ENCODE assay signal across 14 cellular contexts in genomic region chr12:58117201-58117600, GRCh38.
A peak's percentile ranks its signal among the peaks of the same experiment; 100 is the strongest.
DNase-seq lines count a peak whose midpoint lies in the region; ATAC-seq and TF ChIP-seq lines count a peak whose summit lies in the region.
"Had no signal": no experiment of that assay in that cellular context is flagged by ENCODE, and none has a peak within 500 bp of the region (broad histone marks: within the 10 kb centered on the region; RNA-seq: fewer than 3 reads in every experiment).

No MANE protein-coding gene starts in this region.

- no peaks in the 10 kb centered on the region for H3K9me3 ChIP-seq in Karpas-422 (ENCODE audit: low read length)
- no peaks in the 10 kb centered on the region for H3K9me3 ChIP-seq in ascending aorta
- H3K9me3 ChIP-seq: BLaER1, HAP-1 had no signal

- no peak overlapping the region for H3K4me2 ChIP-seq in Karpas-422 (ENCODE audit: low read depth, low read length, poor library complexity, severe bottlenecking)
- H3K4me2 ChIP-seq: BLaER1 had no signal

- no peaks in the 10 kb centered on the region for H3K4me1 ChIP-seq in Karpas-422 (ENCODE audit: low read length)
- no peaks in the 10 kb centered on the region for H3K4me1 ChIP-seq in ascending aorta
- H3K4me1 ChIP-seq: HAP-1 had no signal

- H3K27me3 ChIP-seq in Karpas-422 (ENCODE audit: low read length) (no peaks in the 10 kb centered on the region), ascending aorta (no peaks in the 10 kb centered on the region)
- H3K27me3 ChIP-seq: BLaER1 had no signal

- no peak overlapping the region for H3K27ac ChIP-seq in Karpas-422 (ENCODE audit: low read length)
- H3K27ac ChIP-seq in ascending aorta = no peak overlapping the region
- H3K27ac ChIP-seq: BLaER1 had no signal

- no peaks in the 10 kb centered on the region for H3K9me2 ChIP-seq in Karpas-422 (replicated peaks; ENCODE audit: insufficient read depth, low read length)

- DNase-seq in DMS53 (lab: John Stamatoyannopoulos, UW) (peak; percentile 31), DMS53 treated with DMSO at 0.1 percent for 48 hours (lab: John Stamatoyannopoulos, UW; ENCODE audit: unreplicated experiment) (no peak), Karpas-422 (peak; percentile 40), kidney tubule cell (ENCODE audit: low spot score) (peak; percentile 2), ecto neural progenitor cell (ENCODE audit: low spot score) (no peak), ascending aorta (ENCODE audit: low spot score in 2 of 2) (no peak)
- DNase-seq: 8988T; CD4-positive, alpha-beta memory T cell; DMS79; GF-D8 had no signal

- H3K9ac ChIP-seq in Karpas-422 (ENCODE audit: low read length) = no peak overlapping the region
- H3K9ac ChIP-seq: BLaER1 had no signal

- H4K20me1 ChIP-seq in Karpas-422 (ENCODE audit: insufficient read depth, low read depth, low read length) = no peaks in the 10 kb centered on the region
- H4K20me1 ChIP-seq: BLaER1 had no signal

- H3K79me2 ChIP-seq in Karpas-422 (ENCODE audit: low read length) = no peaks in the 10 kb centered on the region

- intact Hi-C loops in ascending aorta (cut with DNase I) = no loop called here

- H3K36me3 ChIP-seq in Karpas-422 (ENCODE audit: insufficient read depth, low read length) = no peaks in the 10 kb centered on the region
- H3K36me3 ChIP-seq in ascending aorta = no peaks in the 10 kb centered on the region
- H3K36me3 ChIP-seq: BLaER1, HAP-1 had no signal

- no peak for TF ChIP-seq CTCF in ascending aorta (IDR thresholded peaks at IDR 0.05)

- H3K4me3 ChIP-seq in Karpas-422 (ENCODE audit: low read length) (no peak overlapping the region), ascending aorta (no peak overlapping the region)
- H3K4me3 ChIP-seq: BLaER1, HAP-1, K562 had no signal

- no peak for ATAC-seq in GM21526 (IDR thresholded peaks at IDR 0.05; ENCODE audit: low FRiP score, unreplicated experiment)
- ATAC-seq: K562 had no signal

- H2AFZ ChIP-seq in Karpas-422 (ENCODE audit: low read length) = no peak overlapping the region

Comparison
In these comparisons a context has a peak if more than half of its experiments do, and no peak if none do; other contexts are left out.
1. DNase-seq: peak in DMS53 (single experiment), Karpas-422 (single experiment) and kidney tubule cell (single experiment); none in DMS53 treated with DMSO at 0.1 percent for 48 hours (single experiment), ecto neural progenitor cell (single experiment) and ascending aorta (0 of 2).